ENCODE assay signal across 24 cellular contexts in genomic region chr17:40431231-40431602, GRCh38.
"Had no signal": no experiment of that assay in that cellular context is flagged by ENCODE, and none has a peak within 500 bp of the region (broad histone marks: within the 10 kb centered on the region; RNA-seq: fewer than 3 reads in every experiment).

No MANE protein-coding gene starts in this region.

- H3K27me3 ChIP-seq: right lobe of liver, upper lobe of left lung had no signal

- H3K4me3 ChIP-seq: lower lobe of right lung, mucosa of descending colon, right lobe of liver, smooth muscle cell, thoracic aorta, upper lobe of left lung had no signal

- H3K4me1 ChIP-seq: parathyroid adenoma, right lobe of liver had no signal

- H2AFZ ChIP-seq: parathyroid adenoma had no signal

- H3K4me3 Mint-ChIP-seq: activated CD8-positive, alpha-beta T cell treated with anti-CD3 and anti-CD28 coated beads for 36 hours; activated naive CD4-positive, alpha-beta T cell treated with anti-CD3 and anti-CD28 coated beads for 36 hours; dendritic cell treated with granulocyte-macrophage colony-stimulating factor and Interleukin-4, amounts not matched to agents 40 ng/mL and 50 ng/mL, for 4 days; nephron progenitor cell; stimulated activated naive B cell treated with anti-CD40 and anti-IgM and Interleukin-4, amounts not matched to agents 10 μg/mL and 1 μg/mL and 100 μg/mL, for 72 hours; T-helper 1 cell treated with Interleukin-12 subunit alpha and Interleukin-12 subunit beta and Interleukin-4 antibody, amounts not matched to agents 30 μg/mL and 1 μg/mL, for 36 hours; WTC11 had no signal

- H3K27ac ChIP-seq: lower lobe of right lung, parathyroid adenoma, right lobe of liver, thoracic aorta, upper lobe of left lung had no signal

- H3K4me2 ChIP-seq: smooth muscle cell had no signal

- H3K9ac ChIP-seq: parathyroid adenoma had no signal

- H3K36me3 ChIP-seq: lower lobe of right lung, right lobe of liver, thoracic aorta, upper lobe of left lung had no signal

- FAIRE-seq: endometrium, keratinocyte had no signal

- H3K36me3 Mint-ChIP-seq: stimulated activated naive B cell treated with anti-CD40 and anti-IgM and Interleukin-4, amounts not matched to agents 10 μg/mL and 1 μg/mL and 100 μg/mL, for 72 hours had no signal

- ATAC-seq: activated CD8-positive, alpha-beta T cell treated with anti-CD3 and anti-CD28 coated beads for 36 hours; left colon; lower lobe of right lung; mucosa of descending colon; right lobe of liver; stimulated activated naive B cell treated with anti-CD40 and anti-IgM and Interleukin-4, amounts not matched to agents 10 μg/mL and 1 μg/mL and 100 μg/mL, for 72 hours; WTC11 had no signal

- H3K27me3 Mint-ChIP-seq: activated CD8-positive, alpha-beta T cell treated with anti-CD3 and anti-CD28 coated beads for 36 hours; dendritic cell treated with granulocyte-macrophage colony-stimulating factor and Interleukin-4, amounts not matched to agents 40 ng/mL and 50 ng/mL, for 4 days had no signal

- DNase-seq: activated CD4-positive, alpha-beta T cell treated with anti-CD3 and anti-CD28 coated beads for 4 hours; activated CD8-positive, alpha-beta T cell treated with anti-CD3 and anti-CD28 coated beads for 36 hours; activated naive CD4-positive, alpha-beta T cell treated with anti-CD3 and anti-CD28 coated beads for 36 hours; effector CD4-positive, alpha-beta T cell; left colon; lower lobe of right lung; mesendoderm; mucosa of descending colon; nephron progenitor cell; nucleus accumbens; stimulated activated CD4-positive, alpha-beta T cell treated with anti-CD3 and anti-CD28 coated beads, Interleukin-15, amount 100 ng/mL, for 24 hours; stimulated activated naive B cell treated with anti-CD40 and anti-IgM and Interleukin-4, amounts not matched to agents 10 μg/mL and 1 μg/mL and 100 μg/mL, for 72 hours; T1000; upper lobe of left lung had no signal

- H3K79me2 ChIP-seq: parathyroid adenoma had no signal

- H3K9me3 ChIP-seq: lower lobe of right lung, mucosa of descending colon, right lobe of liver, thoracic aorta, upper lobe of left lung had no signal

- H3K27ac Mint-ChIP-seq: activated CD8-positive, alpha-beta T cell treated with anti-CD3 and anti-CD28 coated beads for 36 hours; activated naive CD4-positive, alpha-beta T cell treated with anti-CD3 and anti-CD28 coated beads for 36 hours; activated T-helper 2 cell treated with anti-CD3 and anti-CD28 coated beads, Interferon-gamma antibody, Interleukin-2, Interleukin-4, amounts not matched to agents 10 μg/mL and 5 μg/mL and 100 μg/mL, durations not matched to agents 14 hours and 24 hours and 36 hours; dendritic cell treated with granulocyte-macrophage colony-stimulating factor and Interleukin-4, amounts not matched to agents 40 ng/mL and 50 ng/mL, for 4 days; nephron progenitor cell; T-helper 1 cell treated with Interleukin-12 subunit alpha and Interleukin-12 subunit beta and Interleukin-4 antibody, amounts not matched to agents 30 μg/mL and 1 μg/mL, for 36 hours; WTC11 had no signal

- H3K9me3 Mint-ChIP-seq: activated CD8-positive, alpha-beta T cell treated with anti-CD3 and anti-CD28 coated beads for 36 hours; activated naive CD4-positive, alpha-beta T cell treated with anti-CD3 and anti-CD28 coated beads for 36 hours; activated T-helper 2 cell treated with anti-CD3 and anti-CD28 coated beads, Interferon-gamma antibody, Interleukin-2, Interleukin-4, amounts not matched to agents 10 μg/mL and 5 μg/mL and 100 μg/mL, durations not matched to agents 14 hours and 24 hours and 36 hours; dendritic cell treated with granulocyte-macrophage colony-stimulating factor and Interleukin-4, amounts not matched to agents 40 ng/mL and 50 ng/mL, for 4 days; stimulated activated naive B cell treated with anti-CD40 and anti-IgM and Interleukin-4, amounts not matched to agents 10 μg/mL and 1 μg/mL and 100 μg/mL, for 72 hours; T-helper 1 cell treated with Interleukin-12 subunit alpha and Interleukin-12 subunit beta and Interleukin-4 antibody, amounts not matched to agents 30 μg/mL and 1 μg/mL, for 36 hours had no signal
